Comparison of ENCODE assay signal across 8 cellular contexts in genomic region chr2:24456610-24457556, GRCh38. TPM values are rescaled to one million over a fixed set of nuclear protein-coding genes. Genes with fewer than 3 reads are reported as not detected.
DNase-seq lines count a peak whose midpoint lies in the region; ATAC-seq, FAIRE-seq and TF ChIP-seq lines count a peak whose summit lies in the region.

No MANE protein-coding gene starts in this region.

- dilution Hi-C loops in keratinocyte (cut with MboI; ENCODE audit: extremely low pct_ligation_motif_present, low sequenced_read_pairs), result no loop called here

- H3K4me1 ChIP-seq in keratinocyte (ENCODE audit: control insufficient read depth, extremely low read depth, insufficient read depth, low read length) (peaks cover 6% of the 10 kb centered on the region), testis (no peaks in the 10 kb centered on the region)

- peak overlapping the region; percentile 40 for H3K4me2 ChIP-seq in keratinocyte (ENCODE audit: control insufficient read depth, extremely low read depth, insufficient read depth, low read depth, low read length)

- H4K20me1 ChIP-seq in keratinocyte (ENCODE audit: control insufficient read depth, extremely low read depth, insufficient read depth, low read length), result no peaks in the 10 kb centered on the region

- peak; percentile 68 for FAIRE-seq in keratinocyte (lab: Jason Lieb, UNC)

- no peaks in the 10 kb centered on the region for H3K9me1 ChIP-seq in keratinocyte (ENCODE audit: control insufficient read depth, extremely low read depth, insufficient read depth, low read length)

- H3K27me3 ChIP-seq in keratinocyte (ENCODE audit: control insufficient read depth, extremely low read depth, insufficient read depth, low read length) (peaks cover 4% of the 10 kb centered on the region), testis (no peaks in the 10 kb centered on the region)

- DNase-seq in SIG-M5 treated with dmso at 0.1 percent for 504 hours (lab: John Stamatoyannopoulos, UW; ENCODE audit: unreplicated experiment) (peak; percentile 33), SIG-M5 (lab: John Stamatoyannopoulos, UW) (no peak), keratinocyte (ENCODE audit: low read depth, low spot score) (no peak), testis (peak; percentile 78), NCI-H2081 treated with DMSO at 0.1 percent for 48 hours (lab: John Stamatoyannopoulos, UW) (no peak)
- no peak for DNase-seq in effector CD4-positive, alpha-beta T cell

- H3K9me3 ChIP-seq in keratinocyte (ENCODE audit: control insufficient read depth, low read depth, low read length) (no peaks in the 10 kb centered on the region), testis (no peaks in the 10 kb centered on the region)

- TF ChIP-seq CTCF in keratinocyte (optimal IDR thresholded peaks at IDR 0.05 in 1 of 3, IDR thresholded peaks at IDR 0.05 in 1 of 3, conservative IDR thresholded peaks at IDR 0.05 in 1 of 3; ENCODE audit: extremely low read depth in 1 of 3, insufficient read depth in 2 of 3, low read length in 3 of 3) (no peak), testis (IDR thresholded peaks at IDR 0.05) (no peak)

- peak overlapping the region; percentile 77 for H3K27ac ChIP-seq in angular gyrus (ENCODE audit: low read depth, low read length)
- no peak overlapping the region for H3K27ac ChIP-seq in keratinocyte (ENCODE audit: control insufficient read depth, insufficient read depth, low read length)
- no peak overlapping the region for H3K27ac ChIP-seq in testis

- no peak overlapping the region for H3K9ac ChIP-seq in keratinocyte (ENCODE audit: control insufficient read depth, extremely low read depth, insufficient read depth, low read length)

- no peak overlapping the region for H2AFZ ChIP-seq in keratinocyte (ENCODE audit: control insufficient read depth, low read length)

- H3K36me3 ChIP-seq in keratinocyte (ENCODE audit: control insufficient read depth in 2 of 2, extremely low read depth in 1 of 2, insufficient read depth in 2 of 2, low read length in 2 of 2), result no peaks in the 10 kb centered on the region
- no peaks in the 10 kb centered on the region for H3K36me3 ChIP-seq in testis (ENCODE audit: low read depth, missing control alignments)

- WGBS in testis, 2 donors, result 56 to 72% methylated on average over 8 of the region's 8 CpGs

- ATAC-seq in HG03108 (IDR thresholded peaks at IDR 0.05; ENCODE audit: unreplicated experiment), result no peak

- H3K4me3 ChIP-seq in keratinocyte (ENCODE audit: control insufficient read depth in 2 of 3, extremely low read depth in 1 of 3, insufficient read depth in 2 of 3, low read depth in 1 of 3, low read length in 3 of 3), result no peak overlapping the region
- H3K4me3 ChIP-seq in testis, result no peak overlapping the region

- intact Hi-C loops in testis (cut with DNase I; ENCODE audit: low total_unique reads), result no loop called here

- H3K79me2 ChIP-seq in keratinocyte (ENCODE audit: control insufficient read depth, insufficient read depth, low read length), result no peaks in the 10 kb centered on the region

- TF ChIP-seq POLR2A in testis (IDR thresholded peaks at IDR 0.05), result no peak

RNA-seq across cellular contexts. Expression of gene NCOA1, which starts 34.2 kb away (rescaled TPM):
- polyA plus RNA-seq in keratinocyte (3.7 to 5.7 TPM (median 5.0 TPM) in 3 replicates), testis (ENCODE audit: insufficient read depth, low read depth, low replicate concordance) (52.3 TPM)
- polyA plus RNA-seq in keratinocyte (2011; ENCODE audit: low read depth), result 3.4 TPM
- 3.0 and 5.7 TPM in 2 replicates for polyA plus RNA-seq in keratinocyte (2011; cell fraction: cytosol; rRNA removed)
- 6.6 and 7.3 TPM in 2 replicates for polyA plus RNA-seq in keratinocyte (2011; cell fraction: nucleus; rRNA removed)
- 3.4 and 3.5 TPM in 2 replicates for polyA plus RNA-seq in keratinocyte (2012; ENCODE audit: low replicate concordance)
- 6.5 to 15.7 TPM (median 9.0 TPM) in 3 replicates for polyA minus RNA-seq in keratinocyte
- polyA minus RNA-seq in keratinocyte (2011; cell fraction: cytosol; rRNA and poly(A)+ RNA removed), result 4.8 TPM
- 9.6 and 20.4 TPM in 2 replicates for polyA minus RNA-seq in keratinocyte (2011; cell fraction: nucleus; rRNA and poly(A)+ RNA removed)
- 100 to 1,000 TPM; 109 to 124 TPM for total RNA-seq in testis

Comparison
In these comparisons a context has a peak if more than half of its experiments do, and no peak if none do; other contexts are left out.
1. DNase-seq: peak in SIG-M5 treated with dmso at 0.1 percent for 504 hours (single experiment) and testis (single experiment); none in SIG-M5 (single experiment), keratinocyte (single experiment), NCI-H2081 treated with DMSO at 0.1 percent for 48 hours (single experiment) and effector CD4-positive, alpha-beta T cell (single experiment).